ENCODE assay signal across 8 cellular contexts in the genomic region with DNA sequence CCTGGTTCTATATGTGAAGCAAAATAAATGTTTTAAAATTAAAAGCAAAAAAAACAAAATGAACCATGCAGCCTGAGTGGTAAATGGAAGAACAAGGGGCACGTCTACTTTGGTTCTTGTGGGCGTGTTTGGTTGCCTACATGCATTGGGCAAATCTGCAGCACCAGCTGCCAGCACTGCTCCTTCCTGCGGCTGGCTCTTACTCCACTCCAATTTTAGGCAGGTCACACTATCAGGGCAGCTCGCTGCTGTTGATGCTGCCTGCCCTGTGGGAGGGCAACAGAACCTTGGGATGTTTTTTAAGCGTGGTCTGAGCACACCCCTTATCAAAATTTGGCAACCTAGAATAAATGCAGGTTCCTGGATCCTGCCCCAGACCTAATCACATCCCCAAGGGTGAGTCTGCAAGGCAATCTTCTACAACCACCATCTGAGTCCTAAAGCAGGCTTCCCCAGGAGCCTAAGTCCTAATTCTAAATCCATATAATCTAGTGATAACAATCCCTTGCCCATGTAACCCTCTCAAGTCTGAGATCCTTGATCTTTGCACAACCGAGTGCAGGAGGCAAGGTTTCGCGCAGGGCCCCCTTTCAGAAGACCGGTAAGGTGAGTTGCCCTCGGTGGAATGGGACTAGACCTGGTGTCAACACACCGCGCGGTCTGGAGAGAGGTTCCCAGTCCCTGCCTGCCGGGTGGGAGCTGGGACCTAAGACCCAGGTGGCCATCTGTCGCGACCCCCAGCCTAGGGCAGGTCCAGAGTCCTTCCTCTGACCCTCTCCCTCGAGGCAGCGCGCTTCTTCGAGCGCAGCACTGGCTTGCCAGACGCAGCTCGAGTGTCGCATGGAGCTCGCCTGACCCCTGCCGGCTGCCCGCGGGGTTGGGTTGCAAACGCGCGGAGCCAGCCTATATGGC. TPM values are rescaled to one million over a fixed set of nuclear protein-coding genes. Genes with fewer than 3 reads are reported as not detected.
DNase-seq lines count a peak whose midpoint lies in the region; ATAC-seq and TF ChIP-seq lines count a peak whose summit lies in the region.

No MANE protein-coding gene starts in this region.

- no peak overlapping the region for H2BK5ac ChIP-seq in neuronal stem cell (ENCODE audit: low read length)

- no peak overlapping the region for H2AK5ac ChIP-seq in neuronal stem cell (ENCODE audit: low read depth, low read length)

- H3K27me3 ChIP-seq in PC-9 (ENCODE audit: insufficient read depth, low read depth) (no peaks in the 10 kb centered on the region), neuronal stem cell (ENCODE audit: control insufficient read depth in 3 of 3, insufficient read depth in 3 of 3, low read depth in 1 of 3, low read length in 3 of 3) (peaks cover 0 to 2% (median 0%) of the 10 kb centered on the region in 3 experiments), stomach smooth muscle (ENCODE audit: control insufficient read depth in 1 of 2, insufficient read depth in 2 of 2, low read length in 2 of 2) (no peaks in the 10 kb centered on the region)

- CTCF ChIA-PET in PC-9 (lab: Charles Lee), result interaction anchor here (0.7 to 1.0 kb wide), 4 partner anchors 41 to 1023 kb away, joined by 3 to 7 read pairs (median 4); no protein-coding TSS in a partner anchor

- H3K9ac ChIP-seq in neuronal stem cell (ENCODE audit: low read depth, low read length, poor library complexity) (peak overlapping the region; percentile 89), stomach smooth muscle (ENCODE audit: low read length in 2 of 2) (peak overlapping the region in 1 of 2 donors; percentile 36)

- no peaks in the 10 kb centered on the region for H3K9me2 ChIP-seq in PC-9 (ENCODE audit: insufficient read depth)

- peaks cover 20% of the 10 kb centered on the region for H3K4me1 ChIP-seq in PC-9 (replicated peaks; ENCODE audit: insufficient read depth)
- peaks cover 3 to 4% of the 10 kb centered on the region in 2 donors for H3K4me1 ChIP-seq in neuronal stem cell (ENCODE audit: control insufficient read depth in 2 of 2, insufficient read depth in 1 of 2, low read depth in 1 of 2, low read length in 2 of 2)
- peaks cover 20% of the 10 kb centered on the region for H3K4me1 ChIP-seq in stomach smooth muscle (ENCODE audit: control insufficient read depth, insufficient read depth, low read length)

- H3F3A ChIP-seq in PC-9 (ENCODE audit: insufficient read depth, low read depth), result peaks cover 21% of the 10 kb centered on the region

- no peak for TF ChIP-seq CTCF in PC-9 (conservative IDR thresholded peaks at IDR 0.05)

- H3K18ac ChIP-seq in neuronal stem cell (ENCODE audit: low read length), result peak overlapping the region; percentile 40

- intact Hi-C loops in PC-9 (cut with micrococcal nuclease; ENCODE audit: unreplicated experiment), result loop anchor here (1.0 to 10.0 kb wide), 4 partner anchors 39 to 207 kb away; partner anchors contain the start of gene KNSTRN

- POLR2A ChIA-PET in PC-9 (lab: Charles Lee; ENCODE audit: unreplicated experiment), result no interaction called here

- H3K9me3 ChIP-seq in PC-9 (ENCODE audit: insufficient read depth, low read depth), result no peaks in the 10 kb centered on the region
- H3K9me3 ChIP-seq in neuronal stem cell (replicated peaks in 1 of 2; ENCODE audit: control insufficient read depth in 2 of 2, insufficient read depth in 1 of 2, low read depth in 1 of 2, low read length in 2 of 2), result no peaks in the 10 kb centered on the region
- H3K9me3 ChIP-seq in stomach smooth muscle (ENCODE audit: control insufficient read depth in 2 of 2, low read length in 2 of 2), result no peaks in the 10 kb centered on the region

- H3K79me2 ChIP-seq in PC-9 (ENCODE audit: low read depth), result no peaks in the 10 kb centered on the region

- no peak overlapping the region for H2AFZ ChIP-seq in PC-9
- peak overlapping the region; percentile 66 for H2AFZ ChIP-seq in neuronal stem cell (ENCODE audit: low read length)

- H3K23ac ChIP-seq in neuronal stem cell (ENCODE audit: low read depth, low read length, poor library complexity), result peak overlapping the region; percentile 59

- H3K14ac ChIP-seq in neuronal stem cell (ENCODE audit: low read length), result no peak overlapping the region

- H4K8ac ChIP-seq in neuronal stem cell (ENCODE audit: low read depth, low read length), result no peak overlapping the region

- H3K4ac ChIP-seq in neuronal stem cell (ENCODE audit: low read length), result no peak overlapping the region

- BruUV-seq in PC-9 (replicated peaks; lab: Mats Ljungman, UMichigan), result no TSS peak

- no peak overlapping the region for H2BK12ac ChIP-seq in neuronal stem cell (ENCODE audit: low read length)

- H3K4me3 ChIP-seq in PC-9, result no peak overlapping the region
- H3K4me3 ChIP-seq in neuronal stem cell (ENCODE audit: low read length in 2 of 2), result peak overlapping the region in 1 of 2 donors; percentile 65
- H3K4me3 ChIP-seq in stomach smooth muscle (ENCODE audit: low read length in 2 of 2), result peak overlapping the region in 1 of 2 donors; percentile 47

- H3K4me2 ChIP-seq in PC-9, result peak overlapping the region; percentile 42
- no peak overlapping the region for H3K4me2 ChIP-seq in neuronal stem cell (ENCODE audit: insufficient read depth, low read length, poor library complexity, severe bottlenecking)

- DNase-seq in NCI-H1105 treated with DMSO at 0.1 percent for 48 hours (lab: John Stamatoyannopoulos, UW), result peak; percentile 25
- DNase-seq in NCI-H1105 (lab: John Stamatoyannopoulos, UW), result no peak
- DNase-seq in PC-9, result peak in 1 of 2 experiments; percentile 68
- peak; percentile 89 to 92 for DNase-seq in activated T-cell treated with anti-CD3 and anti-CD28 coated beads, Interleukin-2, amount 50 U/mL, for 48 hours
- peak; percentile 56 for DNase-seq in fibroblast of peridontal ligament (ENCODE audit: extremely low read depth)
- DNase-seq in neuronal stem cell (ENCODE audit: low spot score), result peak; percentile 62

- WGBS in neuronal stem cell (ENCODE audit: extremely low coverage in 2 of 2, insufficient read length in 2 of 2, insufficient replicate concordance in 1 of 2), 2 donors, result no CpG with 5 or more reads among the region's 31 CpGs

- H4K91ac ChIP-seq in neuronal stem cell (ENCODE audit: low read depth, low read length, poor library complexity), result no peak overlapping the region

- H3K27ac ChIP-seq in PC-9 (peak overlapping the region; percentile 40), neuronal stem cell (replicated peaks; ENCODE audit: low read length) (no peak overlapping the region), stomach smooth muscle (ENCODE audit: low read length) (peak overlapping the region; percentile 74)

- no peaks in the 10 kb centered on the region for H3K79me1 ChIP-seq in neuronal stem cell (ENCODE audit: low read depth, low read length)

- H3K36me3 ChIP-seq in PC-9 (ENCODE audit: low read depth) (no peaks in the 10 kb centered on the region), neuronal stem cell (replicated peaks in 1 of 2; ENCODE audit: control insufficient read depth in 2 of 2, insufficient read depth in 2 of 2, low read length in 2 of 2) (peaks cover 5 to 17% of the 10 kb centered on the region in 2 donors), stomach smooth muscle (ENCODE audit: control insufficient read depth in 2 of 2, insufficient read depth in 2 of 2, low read length in 2 of 2) (peaks cover 5 to 8% of the 10 kb centered on the region in 2 donors)

- H2BK120ac ChIP-seq in neuronal stem cell (ENCODE audit: low read depth, low read length), result no peak overlapping the region

- no peak overlapping the region for H2BK15ac ChIP-seq in neuronal stem cell (ENCODE audit: low read length)

- H4K20me1 ChIP-seq in PC-9 (ENCODE audit: insufficient read depth), result no peaks in the 10 kb centered on the region

- ATAC-seq in HG03280 (IDR thresholded peaks at IDR 0.05; ENCODE audit: unreplicated experiment), result peak; percentile 80

RNA-seq across cellular contexts. Expression of gene IVD, which starts 15.9 kb away (rescaled TPM):
- total RNA-seq in PC-9 (2021), result 82.5 and 83.7 TPM in 2 replicates
- polyA plus RNA-seq in neuronal stem cell (2013, experiment 1 of 2), result 22.3 TPM
- 23.4 TPM for polyA plus RNA-seq in neuronal stem cell (2013, experiment 2 of 2)

RNA-seq across cellular contexts. Expression of gene BAHD1, which starts 19.3 kb away (rescaled TPM):
- total RNA-seq in PC-9 (2021), result 17.3 and 19.1 TPM in 2 replicates
- polyA plus RNA-seq in neuronal stem cell (2013, experiment 1 of 2), result 13.7 TPM
- polyA plus RNA-seq in neuronal stem cell (2013, experiment 2 of 2), result 14.1 TPM

RNA-seq across cellular contexts. Expression of gene KNSTRN, which starts 39.0 kb away (rescaled TPM):
- total RNA-seq in PC-9 (2021), result 85.2 and 95.6 TPM in 2 replicates
- 81.2 TPM for polyA plus RNA-seq in neuronal stem cell (2013, experiment 1 of 2)
- 77.0 TPM for polyA plus RNA-seq in neuronal stem cell (2013, experiment 2 of 2)

RNA-seq across cellular contexts. Expression of gene CHST14, which starts 49.3 kb away (rescaled TPM):
- 30.6 and 34.3 TPM in 2 replicates for total RNA-seq in PC-9 (2021)
- polyA plus RNA-seq in neuronal stem cell (2013, experiment 1 of 2), result 24.1 TPM
- 23.7 TPM for polyA plus RNA-seq in neuronal stem cell (2013, experiment 2 of 2)
